1 cellular context compared by ENCODE assay signal in genomic region chr5:176500511-176500910, GRCh38.
TF ChIP-seq lines count a peak whose summit lies in the region.

No MANE protein-coding gene starts in this region.

TF ChIP-seq in HepG2, 621 proteins besides CTCF, POLR2A, EP300 and RAD21:
- TF ChIP-seq ZNF629 (CRISPR knock-in tag; conservative IDR thresholded peaks at IDR 0.05) (peak; percentile 66), MLLT10 (CRISPR knock-in tag; IDR thresholded peaks at IDR 0.05) (no peak)
